ENCODE assay signal across 23 cellular contexts in genomic region chr2:48754874-48755273, GRCh38. TPM values are rescaled to one million over a fixed set of nuclear protein-coding genes. Genes with fewer than 3 reads are reported as not detected.
A peak's percentile ranks its signal among the peaks of the same experiment; 100 is the strongest.
DNase-seq lines count a peak whose midpoint lies in the region; ATAC-seq, FAIRE-seq and TF ChIP-seq lines count a peak whose summit lies in the region.
"Had no signal": no experiment of that assay in that cellular context is flagged by ENCODE, and none has a peak within 500 bp of the region (broad histone marks: within the 10 kb centered on the region; RNA-seq: fewer than 3 reads in every experiment).

No MANE protein-coding gene starts in this region.

- CTCF ChIA-PET in WTC11 (lab: Charles Lee): no interaction called here

- no peak for TF ChIP-seq CTCF in AG10803 (conservative IDR thresholded peaks at IDR 0.05; ENCODE audit: low read length)
- no peak for TF ChIP-seq CTCF in WTC11 (IDR thresholded peaks at IDR 0.05)
- TF ChIP-seq CTCF in parathyroid adenoma (IDR thresholded peaks at IDR 0.05): no peak

- H3K36me3 ChIP-seq in iPS-15b (ENCODE audit: control insufficient read depth, insufficient read depth, low read length): no peaks in the 10 kb centered on the region
- H3K36me3 ChIP-seq in parathyroid adenoma (ENCODE audit: control insufficient read depth, insufficient read depth, low read length): no peaks in the 10 kb centered on the region
- H3K36me3 ChIP-seq: heart left ventricle had no signal

- no peaks in the 10 kb centered on the region for H3K79me2 ChIP-seq in parathyroid adenoma

- H3K27me3 Mint-ChIP-seq in WTC11 (ENCODE audit: low read depth): peaks cover 26% of the 10 kb centered on the region

- FAIRE-seq in GM19239 (lab: Jason Lieb, UNC): no peak

- peaks cover 35% of the 10 kb centered on the region for H3K4me1 Mint-ChIP-seq in WTC11

- H3K4me3 Mint-ChIP-seq in WTC11: peak overlapping the region; percentile 69

- ATAC-seq in WTC11: peak; percentile 42
- ATAC-seq: activated CD4-positive, CD25-positive, alpha-beta regulatory T cell treated with anti-CD3 and anti-CD28 coated beads, Interleukin-2, amount 50 U/mL, for 24 hours had no signal

- H3K27ac Mint-ChIP-seq in WTC11: no peak overlapping the region

- no peaks in the 10 kb centered on the region for H3K9me3 ChIP-seq in iPS-15b (ENCODE audit: control insufficient read depth, insufficient read depth, low read length)
- no peaks in the 10 kb centered on the region for H3K9me3 ChIP-seq in parathyroid adenoma (ENCODE audit: control insufficient read depth, low read length)
- H3K9me3 ChIP-seq: heart left ventricle, mucosa of descending colon had no signal

- POLR2A ChIA-PET in WTC11 (lab: Charles Lee): no interaction called here

- no peak overlapping the region for H3K9ac ChIP-seq in iPS-15b (ENCODE audit: low read depth, low read length)
- H3K9ac ChIP-seq in parathyroid adenoma: no peak overlapping the region

- DNase-seq in AG10803 (ENCODE audit: low read depth) (peak; percentile 6), WTC11 (ENCODE audit: low spot score) (no peak), NCI-H345 treated with DMSO at 0.1 percent for 48 hours (lab: John Stamatoyannopoulos, UW; ENCODE audit: unreplicated experiment) (no peak), GM19239 (ENCODE audit: insufficient read length, low spot score) (no peak), mucosa of gallbladder (ENCODE audit: low spot score) (no peak)
- no peak for DNase-seq in stimulated activated CD4-positive, alpha-beta T cell treated with anti-CD3 and anti-CD28 coated beads, Interleukin-12 subunit alpha, Interleukin-12 subunit beta, amount 100 ng/mL, for 4 hours
- DNase-seq: anterior cingulate cortex; cortex of kidney; erythroblast; HCEC 1CT; mucosa of descending colon; NCI-H146; NCI-H2227 treated with DMSO at 0.1 percent for 48 hours; SHP77; stimulated activated naive CD4-positive, alpha-beta T cell had no signal

- no peak overlapping the region for H3K4me3 ChIP-seq in AG10803 (ENCODE audit: low read length)
- H3K4me3 ChIP-seq in iPS-15b (ENCODE audit: low read depth, low read length): peak overlapping the region; percentile 62
- no peak overlapping the region for H3K4me3 ChIP-seq in parathyroid adenoma (ENCODE audit: low read depth, low read length)
- H3K4me3 ChIP-seq: mucosa of descending colon had no signal

- H3K4me1 ChIP-seq in iPS-15b (ENCODE audit: control insufficient read depth, insufficient read depth, low read length) (peaks cover 12% of the 10 kb centered on the region), parathyroid adenoma (peaks cover 2% of the 10 kb centered on the region)

- no peaks in the 10 kb centered on the region for H3K36me3 Mint-ChIP-seq in WTC11

- peak overlapping the region; percentile 63 for H2AFZ ChIP-seq in parathyroid adenoma

- no peak overlapping the region for H3K27ac ChIP-seq in parathyroid adenoma
- H3K27ac ChIP-seq: heart left ventricle had no signal

- H3K9me3 Mint-ChIP-seq in WTC11: no peaks in the 10 kb centered on the region

- H3K4me2 ChIP-seq in parathyroid adenoma (ENCODE audit: low read length): no peak overlapping the region

- H3K27me3 ChIP-seq in iPS-15b (ENCODE audit: control insufficient read depth, insufficient read depth, low read length) (peaks cover 13% of the 10 kb centered on the region), parathyroid adenoma (ENCODE audit: control insufficient read depth, insufficient read depth, low read length) (no peaks in the 10 kb centered on the region)

TF ChIP-seq in WTC11, 78 proteins besides CTCF, POLR2A, EP300 and RAD21:
- TF ChIP-seq, protein P1, sequence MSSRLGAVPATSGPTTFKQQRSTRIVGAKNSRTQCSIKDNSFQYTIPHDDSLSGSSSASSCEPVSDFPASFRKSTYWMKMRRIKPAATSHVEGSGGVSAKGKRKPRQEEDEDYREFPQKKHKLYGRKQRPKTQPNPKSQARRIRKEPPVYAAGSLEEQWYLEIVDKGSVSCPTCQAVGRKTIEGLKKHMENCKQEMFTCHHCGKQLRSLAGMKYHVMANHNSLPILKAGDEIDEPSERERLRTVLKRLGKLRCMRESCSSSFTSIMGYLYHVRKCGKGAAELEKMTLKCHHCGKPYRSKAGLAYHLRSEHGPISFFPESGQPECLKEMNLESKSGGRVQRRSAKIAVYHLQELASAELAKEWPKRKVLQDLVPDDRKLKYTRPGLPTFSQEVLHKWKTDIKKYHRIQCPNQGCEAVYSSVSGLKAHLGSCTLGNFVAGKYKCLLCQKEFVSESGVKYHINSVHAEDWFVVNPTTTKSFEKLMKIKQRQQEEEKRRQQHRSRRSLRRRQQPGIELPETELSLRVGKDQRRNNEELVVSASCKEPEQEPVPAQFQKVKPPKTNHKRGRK (CRISPR knock-in tag; IDR thresholded peaks at IDR 0.05; ENCODE audit: borderline replicate concordance): no peak
- TF ChIP-seq RORB (CRISPR knock-in tag; IDR thresholded peaks at IDR 0.05) (no peak), FOXJ3 (CRISPR knock-in tag; IDR thresholded peaks at IDR 0.05; ENCODE audit: borderline replicate concordance) (no peak), NFATC4 (CRISPR knock-in tag; IDR thresholded peaks at IDR 0.05) (no peak)
- TF ChIP-seq, protein P2, sequence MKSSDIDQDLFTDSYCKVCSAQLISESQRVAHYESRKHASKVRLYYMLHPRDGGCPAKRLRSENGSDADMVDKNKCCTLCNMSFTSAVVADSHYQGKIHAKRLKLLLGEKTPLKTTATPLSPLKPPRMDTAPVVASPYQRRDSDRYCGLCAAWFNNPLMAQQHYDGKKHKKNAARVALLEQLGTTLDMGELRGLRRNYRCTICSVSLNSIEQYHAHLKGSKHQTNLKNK (CRISPR knock-in tag; IDR thresholded peaks at IDR 0.05): no peak

RNA-seq across cellular contexts. Expression of gene LHCGR, which starts 0.7 kb away (rescaled TPM):
- total RNA-seq in WTC11 (2021): 0.21 to 0.34 TPM (median 0.31 TPM) in 3 replicates
- 0.32 TPM for total RNA-seq in mucosa of gallbladder
- total RNA-seq: G401; HT-29; kidney epithelial cell; mucosa of descending colon; T-helper 2 cell treated with Interferon-gamma antibody and Interleukin-4, amounts not matched to agents 100 ng/mL and 5 ng/mL, for 36 hours had no signal
